Comparison of ENCODE assay signal across 9 cellular contexts in the genomic region with DNA sequence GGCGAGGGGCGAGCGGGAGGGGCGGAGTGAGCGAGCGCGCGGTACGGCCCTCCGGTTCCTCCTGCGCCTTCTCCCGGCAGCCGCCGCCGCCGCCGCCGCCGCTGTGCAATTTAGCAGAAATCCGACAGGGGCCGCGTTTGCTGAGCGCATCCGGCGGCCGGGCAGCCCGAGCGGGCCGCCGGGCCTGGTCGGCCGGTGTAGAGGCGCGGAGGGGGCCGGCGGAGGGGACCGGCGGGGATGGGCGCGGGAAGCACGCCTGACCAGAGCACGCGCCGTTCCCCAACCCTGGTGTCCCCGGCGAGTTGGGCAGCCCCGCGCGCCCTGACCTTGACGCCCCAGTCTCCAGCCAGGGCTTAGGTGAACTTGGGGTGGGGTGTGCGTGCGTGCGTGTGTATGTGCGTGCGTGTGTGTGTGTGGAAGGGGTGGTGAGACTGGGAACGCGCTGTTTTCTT.
A peak's percentile ranks its signal among the peaks of the same experiment; 100 is the strongest.
DNase-seq lines count a peak whose midpoint lies in the region; ATAC-seq and TF ChIP-seq lines count a peak whose summit lies in the region.
"Had no signal": no experiment of that assay in that cellular context is flagged by ENCODE, and none has a peak within 500 bp of the region (broad histone marks: within the 10 kb centered on the region; RNA-seq: fewer than 3 reads in every experiment).

No MANE protein-coding gene starts in this region.

- H3K4me3 ChIP-seq in AG10803 (ENCODE audit: low read length) (peak overlapping the region; percentile 77), SK-N-MC (peak overlapping the region; percentile 84)
- H3K4me3 ChIP-seq: PC-9 had no signal

- TF ChIP-seq CTCF in AG10803 (conservative IDR thresholded peaks at IDR 0.05; ENCODE audit: low read length), result peak; percentile 37

- DNase-seq in AG10803 (ENCODE audit: low read depth), result peak; percentile 82
- DNase-seq in SK-N-MC (ENCODE audit: low read depth, low spot score), result no peak
- DNase-seq in cerebellar cortex (ENCODE audit: low spot score), result peak; percentile 70
- peak; percentile 63 for DNase-seq in kidney tubule cell (ENCODE audit: low spot score)
- DNase-seq in stimulated activated CD4-positive, alpha-beta T cell treated with anti-CD3 and anti-CD28 coated beads, Interleukin-2, amount 100 ng/mL, for 24 hours, result peak; percentile 50 to 79
- DNase-seq in NCI-H1694 (lab: John Stamatoyannopoulos, UW), result no peak

- no peak overlapping the region for H3K27ac ChIP-seq in SK-N-MC
- H3K27ac ChIP-seq: PC-9 had no signal

- no peaks in the 10 kb centered on the region for H3K9me3 ChIP-seq in SK-N-MC (ENCODE audit: low read depth, low read length)

- H3K36me3 ChIP-seq in SK-N-MC (ENCODE audit: insufficient read depth, low read length), result no peaks in the 10 kb centered on the region

- peak; percentile 64 for ATAC-seq in GM18519 (IDR thresholded peaks at IDR 0.05; ENCODE audit: low FRiP score, unreplicated experiment)
- peak; percentile 75 for ATAC-seq in HG03354 (IDR thresholded peaks at IDR 0.05; ENCODE audit: poor library complexity, severe bottlenecking, unreplicated experiment)

- peak overlapping the region; percentile 59 for H3K9ac ChIP-seq in SK-N-MC (ENCODE audit: insufficient read length)

Comparison
In these comparisons a context has a peak if more than half of its experiments do, and no peak if none do; other contexts are left out.
1. DNase-seq: peak in AG10803 (single experiment), cerebellar cortex (single experiment), kidney tubule cell (single experiment) and stimulated activated CD4-positive, alpha-beta T cell treated with anti-CD3 and anti-CD28 coated beads, Interleukin-2, amount 100 ng/mL, for 24 hours (2 of 2); none in SK-N-MC (single experiment) and NCI-H1694 (single experiment).